In genomic region chrX:103629295-103630170, GRCh38 we compare ENCODE assay signal across 8 cellular contexts. TPM values are rescaled to one million over a fixed set of nuclear protein-coding genes. Genes with fewer than 3 reads are reported as not detected.
DNase-seq lines count a peak whose midpoint lies in the region; ATAC-seq and TF ChIP-seq lines count a peak whose summit lies in the region.

No MANE protein-coding gene starts in this region.

- ATAC-seq in HG03378 (IDR thresholded peaks at IDR 0.05; ENCODE audit: unreplicated experiment) = peak; percentile 37

- no peaks in the 10 kb centered on the region for H3K36me3 Mint-ChIP-seq in activated naive CD4-positive, alpha-beta T cell treated with anti-CD3 and anti-CD28 coated beads for 36 hours (ENCODE audit: low read depth)
- no peaks in the 10 kb centered on the region for H3K36me3 Mint-ChIP-seq in nephron progenitor cell (ENCODE audit: low read depth)

- H3K4me1 ChIP-seq in vagina = peaks cover 12% of the 10 kb centered on the region

- peak overlapping the region; percentile 59 to 69 for H3K4me3 ChIP-seq in vagina

- no peaks in the 10 kb centered on the region for H3K36me3 ChIP-seq in vagina

- H3K4me3 Mint-ChIP-seq in activated naive CD4-positive, alpha-beta T cell treated with anti-CD3 and anti-CD28 coated beads for 36 hours = peak overlapping the region; percentile 87
- peak overlapping the region; percentile 86 for H3K4me3 Mint-ChIP-seq in nephron progenitor cell

- no peaks in the 10 kb centered on the region for H3K9me3 ChIP-seq in vagina

- intact Hi-C loops in activated naive CD4-positive, alpha-beta T cell treated with anti-CD3 and anti-CD28 coated beads for 36 hours (cut with micrococcal nuclease) = loop anchor here (2.0 to 5.0 kb wide), 4 partner anchors 21 to 289 kb away; no protein-coding TSS in a partner anchor
- intact Hi-C loops in vagina (cut with DNase I) = loop anchor here (5.0 kb wide), 1 partner anchor 92 kb away; no protein-coding TSS in a partner anchor

- H3K9me3 Mint-ChIP-seq in activated naive CD4-positive, alpha-beta T cell treated with anti-CD3 and anti-CD28 coated beads for 36 hours = no peaks in the 10 kb centered on the region
- H3K9me3 Mint-ChIP-seq in nephron progenitor cell = peaks cover under 1% of the 10 kb centered on the region

- TF ChIP-seq POLR2A in vagina (IDR thresholded peaks at IDR 0.05) = peak in 1 of 2 donors; percentile 14

- CTCF ChIA-PET in activated naive CD4-positive, alpha-beta T cell treated with anti-CD3 and anti-CD28 coated beads for 36 hours (lab: Charles Lee) = interaction anchor here (0.6 to 0.7 kb wide), 2 partner anchors 55 to 574 kb away, joined by 3 read pairs; no protein-coding TSS in a partner anchor

- H3K27me3 ChIP-seq in vagina = no peaks in the 10 kb centered on the region

- H3K27ac Mint-ChIP-seq in activated naive CD4-positive, alpha-beta T cell treated with anti-CD3 and anti-CD28 coated beads for 36 hours = peak overlapping the region; percentile 87
- H3K27ac Mint-ChIP-seq in nephron progenitor cell = peak overlapping the region; percentile 95

- peak; percentile 33 for DNase-seq in activated CD4-positive, alpha-beta T cell treated with anti-CD3 and anti-CD28 coated beads for 48 hours
- no peak for DNase-seq in activated CD4-positive, alpha-beta T cell treated with anti-CD3 and anti-CD28 coated beads for 1 hour
- DNase-seq in NCI-H526 (lab: John Stamatoyannopoulos, UW) = peak; percentile 35 to 80
- peak; percentile 33 for DNase-seq in activated naive CD4-positive, alpha-beta T cell treated with anti-CD3 and anti-CD28 coated beads for 36 hours
- DNase-seq in foreskin melanocyte = peak; percentile 45
- peak; percentile 70 for DNase-seq in nephron progenitor cell
- no peak for DNase-seq in vagina (ENCODE audit: extremely low spot score in 2 of 2)

- H3K4me1 Mint-ChIP-seq in activated naive CD4-positive, alpha-beta T cell treated with anti-CD3 and anti-CD28 coated beads for 36 hours (ENCODE audit: low read depth) = peaks cover 19% of the 10 kb centered on the region
- peaks cover 27% of the 10 kb centered on the region for H3K4me1 Mint-ChIP-seq in nephron progenitor cell

- no peaks in the 10 kb centered on the region for H3K27me3 Mint-ChIP-seq in activated naive CD4-positive, alpha-beta T cell treated with anti-CD3 and anti-CD28 coated beads for 36 hours (ENCODE audit: low read depth)
- H3K27me3 Mint-ChIP-seq in nephron progenitor cell (ENCODE audit: low read depth, poor library complexity) = no peaks in the 10 kb centered on the region

- peak; percentile 18 for TF ChIP-seq CTCF in nephron progenitor cell (IDR thresholded peaks at IDR 0.05)
- no peak for TF ChIP-seq CTCF in vagina (IDR thresholded peaks at IDR 0.05)

- H3K27ac ChIP-seq in vagina = peak overlapping the region; percentile 98

RNA-seq across cellular contexts. Expression of gene TCEAL1, which starts 0.8 kb away (rescaled TPM):
- 1 to 10 TPM; 6.9 to 7.1 TPM for total RNA-seq in activated naive CD4-positive, alpha-beta T cell treated with anti-CD3 and anti-CD28 coated beads for 36 hours
- total RNA-seq in vagina = 93.1 TPM

RNA-seq across cellular contexts. Expression of gene TCEAL3, which starts 21.8 kb away (rescaled TPM):
- 1 to 10 TPM; 4.4 to 6.2 TPM for total RNA-seq in activated naive CD4-positive, alpha-beta T cell treated with anti-CD3 and anti-CD28 coated beads for 36 hours
- 32.7 TPM for total RNA-seq in vagina

RNA-seq across cellular contexts. Expression of gene TCEAL4, which starts 44.2 kb away (rescaled TPM):
- total RNA-seq in activated naive CD4-positive, alpha-beta T cell treated with anti-CD3 and anti-CD28 coated beads for 36 hours = 10 to 100 TPM; 13.1 to 14.2 TPM
- total RNA-seq in vagina = 140 TPM

RNA-seq across cellular contexts. Expression of gene MORF4L2, which starts 57.0 kb away (rescaled TPM):
- total RNA-seq in activated naive CD4-positive, alpha-beta T cell treated with anti-CD3 and anti-CD28 coated beads for 36 hours = 100 to 1,000 TPM; 181 to 183 TPM
- total RNA-seq in vagina = 170 TPM

Comparison
In these comparisons a context has a peak if more than half of its experiments do, and no peak if none do; other contexts are left out.
1. DNase-seq: peak in activated CD4-positive, alpha-beta T cell treated with anti-CD3 and anti-CD28 coated beads for 48 hours (single experiment), NCI-H526 (2 of 2), activated naive CD4-positive, alpha-beta T cell treated with anti-CD3 and anti-CD28 coated beads for 36 hours (single experiment), foreskin melanocyte (single experiment) and nephron progenitor cell (single experiment); none in activated CD4-positive, alpha-beta T cell treated with anti-CD3 and anti-CD28 coated beads for 1 hour (single experiment) and vagina (0 of 2).
2. RNA of gene TCEAL1, which starts 0.8 kb away (total RNA-seq): 93.1 TPM in vagina (single experiment); 6.9 to 7.1 TPM in activated naive CD4-positive, alpha-beta T cell treated with anti-CD3 and anti-CD28 coated beads for 36 hours; every median in the first group is over 10 times any median in the second.